1 cellular context compared by ENCODE assay signal in the genomic region with DNA sequence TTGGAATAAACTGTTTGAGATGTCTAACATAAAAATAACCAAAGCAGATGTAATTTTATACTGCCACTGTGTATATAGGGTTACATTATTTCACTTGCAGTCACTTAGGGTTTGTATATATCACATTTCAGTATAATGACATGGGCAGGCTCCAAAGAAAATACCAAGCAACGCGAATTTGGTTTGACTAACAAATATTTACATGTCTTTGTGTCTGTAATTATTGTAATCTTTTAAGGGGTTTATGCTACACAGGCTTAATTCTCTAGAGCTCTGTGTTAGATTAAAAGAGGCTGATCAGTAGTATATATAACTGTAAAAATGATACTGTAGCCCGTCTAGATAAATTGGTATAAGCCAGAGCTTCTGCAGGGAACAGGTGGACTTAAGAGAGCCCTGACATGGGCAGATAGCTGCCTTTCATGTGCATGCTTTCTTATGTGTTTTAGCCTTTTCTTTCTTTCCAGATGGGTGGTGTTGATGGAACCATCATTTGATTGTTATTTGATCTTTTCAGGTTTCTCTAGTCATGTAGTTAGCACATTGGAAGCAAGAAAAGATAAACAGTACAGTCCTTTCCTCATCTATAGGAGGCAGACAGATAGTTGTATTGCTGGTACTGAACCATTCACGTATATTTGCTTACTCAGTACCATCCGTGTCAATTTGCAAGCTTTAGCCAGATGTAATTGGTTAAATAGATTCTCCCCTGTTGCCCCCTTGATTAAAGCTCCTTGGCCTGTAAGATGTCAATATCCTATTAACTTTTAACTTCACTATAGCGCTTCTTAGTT.
TF ChIP-seq lines count a peak whose summit lies in the region.

No MANE protein-coding gene starts in this region.

TF ChIP-seq in IMR-90, 13 proteins besides CTCF, POLR2A, EP300 and RAD21 (continued from another document):
- no peak for TF ChIP-seq MAFK (IDR thresholded peaks at IDR 0.05; ENCODE audit: low read depth, low read length)
- no peak for TF ChIP-seq FOS (IDR thresholded peaks at IDR 0.05; ENCODE audit: low read depth, low read length)
- no peak for TF ChIP-seq NFE2L2 (IDR thresholded peaks at IDR 0.05; ENCODE audit: low read depth, low read length)
- no peak for TF ChIP-seq MXI1 (IDR thresholded peaks at IDR 0.05; ENCODE audit: borderline replicate concordance, low read depth, low read length)
- TF ChIP-seq RFX5 (IDR thresholded peaks at IDR 0.05; ENCODE audit: low read depth, low read length) = no peak
- no peak for TF ChIP-seq RCOR1 (IDR thresholded peaks at IDR 0.05; ENCODE audit: insufficient replicate concordance, low read length)
- no peak for TF ChIP-seq CHD1 (IDR thresholded peaks at IDR 0.05; ENCODE audit: low read depth, low read length)
- TF ChIP-seq SMC3 (IDR thresholded peaks at IDR 0.05; ENCODE audit: low read depth, low read length) = no peak
